Comparison of ENCODE assay signal across 9 cellular contexts in genomic region chr2:23624378-23624777, GRCh38.
DNase-seq lines count a peak whose midpoint lies in the region; ATAC-seq, FAIRE-seq and TF ChIP-seq lines count a peak whose summit lies in the region.
"Had no signal": no experiment of that assay in that cellular context is flagged by ENCODE, and none has a peak within 500 bp of the region (broad histone marks: within the 10 kb centered on the region; RNA-seq: fewer than 3 reads in every experiment).

No MANE protein-coding gene starts in this region.

- TF ChIP-seq RAD21 in neural cell (conservative IDR thresholded peaks at IDR 0.05): no peak

- H3K27me3 ChIP-seq in DOHH2 (ENCODE audit: control insufficient read depth, low read length) (no peaks in the 10 kb centered on the region), astrocyte (ENCODE audit: insufficient read depth, low read length) (peaks cover 2% of the 10 kb centered on the region), neural cell (ENCODE audit: insufficient read depth, low read depth, low read length) (no peaks in the 10 kb centered on the region), vagina (no peaks in the 10 kb centered on the region)

- H3K9me2 ChIP-seq in DOHH2 (replicated peaks; ENCODE audit: control insufficient read depth, low read length) (no peaks in the 10 kb centered on the region), neural cell (ENCODE audit: insufficient read depth, low read length) (no peaks in the 10 kb centered on the region)

- H3K4me2 ChIP-seq in DOHH2 (ENCODE audit: low read length) (no peak overlapping the region), astrocyte (ENCODE audit: low read length) (no peak overlapping the region), neural cell (ENCODE audit: low read length) (no peak overlapping the region)

- H3K27ac Mint-ChIP-seq in astrocyte (ENCODE audit: unreplicated experiment): no peak overlapping the region
- H3K27ac Mint-ChIP-seq: natural killer cell had no signal

- H4K20me1 ChIP-seq in DOHH2 (ENCODE audit: control insufficient read depth, insufficient read depth, low read depth, low read length) (no peaks in the 10 kb centered on the region), astrocyte (ENCODE audit: insufficient read depth, low read length) (peaks cover 3% of the 10 kb centered on the region), neural cell (ENCODE audit: insufficient read depth) (no peaks in the 10 kb centered on the region)

- no peak for ATAC-seq in HG03457 (IDR thresholded peaks at IDR 0.05; ENCODE audit: unreplicated experiment)
- ATAC-seq: natural killer cell had no signal

- H3K9me3 ChIP-seq in DOHH2 (ENCODE audit: control insufficient read depth, insufficient read depth, low read length) (peaks cover 5% of the 10 kb centered on the region; the same call in 1 of the 2 replicates), astrocyte (ENCODE audit: insufficient read depth, low read depth, low read length) (peaks cover 10% of the 10 kb centered on the region), neural cell (ENCODE audit: low read length) (no peaks in the 10 kb centered on the region), vagina (no peaks in the 10 kb centered on the region)

- no peak for TF ChIP-seq EP300 in neural cell (conservative IDR thresholded peaks at IDR 0.05; ENCODE audit: poor library complexity, severe bottlenecking)

- H3K79me2 ChIP-seq in DOHH2 (ENCODE audit: control insufficient read depth, low read length) (no peaks in the 10 kb centered on the region), astrocyte (ENCODE audit: insufficient read depth, low read length) (no peaks in the 10 kb centered on the region), neural cell (replicated peaks; ENCODE audit: insufficient read depth, low read length) (no peaks in the 10 kb centered on the region)

- DNase-seq in HT1080 (ENCODE audit: low read depth) (peak; percentile 44), astrocyte (ENCODE audit: low read depth) (no peak), vagina (ENCODE audit: extremely low spot score in 2 of 2) (no peak), activated gamma-delta T cell treated with Interleukin-2 at 50 U/mL for 16 hours (no peak)
- DNase-seq: natural killer cell had no signal

- H3K9ac ChIP-seq in astrocyte (ENCODE audit: low read length) (no peak overlapping the region), neural cell (ENCODE audit: low read length) (no peak overlapping the region)

- H3K4me3 Mint-ChIP-seq in astrocyte (ENCODE audit: unreplicated experiment): no peak overlapping the region
- H3K4me3 Mint-ChIP-seq: central memory CD8-positive, alpha-beta T cell; natural killer cell had no signal

- no peaks in the 10 kb centered on the region for H3F3A ChIP-seq in DOHH2 (ENCODE audit: control insufficient read depth, insufficient read depth)
- H3F3A ChIP-seq in neural cell (ENCODE audit: insufficient read depth, low read length, poor library complexity, severe bottlenecking): no peaks in the 10 kb centered on the region

- TF ChIP-seq CTCF in DOHH2 (IDR thresholded peaks at IDR 0.05; ENCODE audit: low read depth, low read length, poor library complexity, severe bottlenecking) (peak; percentile 86), astrocyte (IDR thresholded peaks at IDR 0.05; ENCODE audit: insufficient read depth, low read depth, low read length) (peak; percentile 36), neural cell (IDR thresholded peaks at IDR 0.05; ENCODE audit: poor library complexity, severe bottlenecking) (peak; percentile 46), vagina (IDR thresholded peaks at IDR 0.05) (no peak)

- no peak for TF ChIP-seq POLR2A in vagina (IDR thresholded peaks at IDR 0.05)

- H3K4me1 Mint-ChIP-seq in astrocyte (ENCODE audit: low read depth, unreplicated experiment): peaks cover 13% of the 10 kb centered on the region
- H3K4me1 Mint-ChIP-seq: central memory CD8-positive, alpha-beta T cell; natural killer cell had no signal

- H2AFZ ChIP-seq in astrocyte (ENCODE audit: low read depth, low read length) (no peak overlapping the region), neural cell (ENCODE audit: low read depth, low read length) (no peak overlapping the region)

- intact Hi-C loops in vagina (cut with DNase I): no loop called here

- H3K27me3 Mint-ChIP-seq in astrocyte (ENCODE audit: low read depth, unreplicated experiment): peaks cover 53% of the 10 kb centered on the region

- peaks cover 6% of the 10 kb centered on the region for H3K36me3 Mint-ChIP-seq in astrocyte (ENCODE audit: low read depth, unreplicated experiment)
- H3K36me3 Mint-ChIP-seq: natural killer cell had no signal

- no peak overlapping the region for H3K27ac ChIP-seq in DOHH2 (ENCODE audit: low read depth, low read length)
- no peak overlapping the region for H3K27ac ChIP-seq in astrocyte (ENCODE audit: low read depth, low read length)
- H3K27ac ChIP-seq in neural cell (ENCODE audit: low read length): no peak overlapping the region
- H3K27ac ChIP-seq in vagina: no peak overlapping the region

- H3K36me3 ChIP-seq in DOHH2 (ENCODE audit: control insufficient read depth, low read length): no peaks in the 10 kb centered on the region
- H3K36me3 ChIP-seq in astrocyte (ENCODE audit: insufficient read depth, low read length): no peaks in the 10 kb centered on the region
- H3K36me3 ChIP-seq in neural cell (ENCODE audit: insufficient read depth, low read length): no peaks in the 10 kb centered on the region
- H3K36me3 ChIP-seq in vagina: no peaks in the 10 kb centered on the region

- H3K4me3 ChIP-seq in DOHH2 (ENCODE audit: low read length) (no peak overlapping the region), astrocyte (ENCODE audit: insufficient read depth, low read depth, low read length) (no peak overlapping the region), neural cell (ENCODE audit: low read length) (no peak overlapping the region), vagina (no peak overlapping the region)

- H3K4me1 ChIP-seq in DOHH2 (ENCODE audit: control insufficient read depth, low read length): no peaks in the 10 kb centered on the region
- no peaks in the 10 kb centered on the region for H3K4me1 ChIP-seq in astrocyte (ENCODE audit: insufficient read depth, low read length)
- peaks cover 27% of the 10 kb centered on the region for H3K4me1 ChIP-seq in vagina

- peaks cover 11% of the 10 kb centered on the region for H3K9me3 Mint-ChIP-seq in astrocyte (ENCODE audit: unreplicated experiment)

- no peak for FAIRE-seq in astrocyte (lab: Jason Lieb, UNC)

TF ChIP-seq in neural cell, 6 proteins besides CTCF, POLR2A, EP300 and RAD21:
- no peak for TF ChIP-seq SMC3 (conservative IDR thresholded peaks at IDR 0.05; ENCODE audit: poor library complexity)
- TF ChIP-seq POLR2AphosphoS5 (IDR thresholded peaks at IDR 0.05): no peak
- no peak for TF ChIP-seq REST (IDR thresholded peaks at IDR 0.05; ENCODE audit: borderline replicate concordance)
- no peak for TF ChIP-seq TAF1 (IDR thresholded peaks at IDR 0.05; ENCODE audit: low read depth)
- TF ChIP-seq EZH2 (IDR thresholded peaks at IDR 0.05; ENCODE audit: borderline replicate concordance, insufficient read depth, low read length, poor library complexity, severe bottlenecking): no peak
- no peak for TF ChIP-seq MXI1 (conservative IDR thresholded peaks at IDR 0.05; ENCODE audit: poor library complexity, severe bottlenecking)

Comparison
In these comparisons a context has a peak if more than half of its experiments do, and no peak if none do; other contexts are left out.
1. CTCF ChIP-seq: peak in DOHH2 (single experiment), astrocyte (single experiment) and neural cell (single experiment); none in vagina (0 of 3).